Comparison of ENCODE assay signal across 26 cellular contexts in genomic region chr2:54949431-54949830, GRCh38.
"Had no signal": no experiment of that assay in that cellular context is flagged by ENCODE, and none has a peak within 500 bp of the region (broad histone marks: within the 10 kb centered on the region; RNA-seq: fewer than 3 reads in every experiment).

No MANE protein-coding gene starts in this region.

- H3K27ac ChIP-seq: body of pancreas, heart right ventricle, lower lobe of right lung, neutrophil, transverse colon, VCaP had no signal

- FAIRE-seq: frontal cortex had no signal

- H3K27me3 Mint-ChIP-seq: activated CD4-positive, alpha-beta memory T cell treated with anti-CD3 and anti-CD28 coated beads for 36 hours; activated T-cell treated with anti-CD3 and anti-CD28 coated beads, Interleukin-2, amount 50 U/mL, for 24 hours; central memory CD8-positive, alpha-beta T cell had no signal

- H3K4me3 Mint-ChIP-seq: activated CD4-positive, alpha-beta memory T cell treated with anti-CD3 and anti-CD28 coated beads for 36 hours; activated T-cell treated with anti-CD3 and anti-CD28 coated beads, Interleukin-2, amount 50 U/mL, for 24 hours; central memory CD8-positive, alpha-beta T cell; mesothelial cell of epicardium had no signal

- H3K27ac Mint-ChIP-seq: activated CD4-positive, alpha-beta memory T cell treated with anti-CD3 and anti-CD28 coated beads for 36 hours; activated naive CD4-positive, alpha-beta T cell treated with anti-CD3 and anti-CD28 coated beads, Interleukin-2, amount 50 U/mL, for 72 hours; activated T-cell treated with anti-CD3 and anti-CD28 coated beads, Interleukin-2, amount 50 U/mL, for 24 hours; mesothelial cell of epicardium had no signal

- H3K9me3 Mint-ChIP-seq: activated CD4-positive, alpha-beta memory T cell treated with anti-CD3 and anti-CD28 coated beads for 36 hours; activated naive CD4-positive, alpha-beta T cell treated with anti-CD3 and anti-CD28 coated beads, Interleukin-2, amount 50 U/mL, for 72 hours; activated T-cell treated with anti-CD3 and anti-CD28 coated beads, Interleukin-2, amount 50 U/mL, for 24 hours; central memory CD8-positive, alpha-beta T cell; mesothelial cell of epicardium had no signal

- H3K27me3 ChIP-seq: body of pancreas, esophagus squamous epithelium, neutrophil, transverse colon had no signal

- H3K36me3 ChIP-seq: esophagus squamous epithelium, heart right ventricle, lower lobe of right lung, neutrophil, transverse colon had no signal

- ATAC-seq: activated naive CD4-positive, alpha-beta T cell treated with anti-CD3 and anti-CD28 coated beads, Interleukin-2, amount 50 U/mL, for 72 hours; body of pancreas; heart right ventricle; left colon; lower lobe of right lung; SK-N-SH treated with all-trans-retinoic acid at 6 μM for 48 hours had no signal

- H3K36me3 Mint-ChIP-seq: activated CD4-positive, alpha-beta memory T cell treated with anti-CD3 and anti-CD28 coated beads for 36 hours; activated naive CD4-positive, alpha-beta T cell treated with anti-CD3 and anti-CD28 coated beads, Interleukin-2, amount 50 U/mL, for 72 hours; mesothelial cell of epicardium had no signal

- H3K9me3 ChIP-seq: body of pancreas, esophagus squamous epithelium, heart right ventricle, lower lobe of right lung, neutrophil, transverse colon had no signal

- DNase-seq: activated CD4-positive, alpha-beta memory T cell treated with anti-CD3 and anti-CD28 coated beads for 36 hours; activated CD4-positive, alpha-beta T cell treated with anti-CD3 and anti-CD28 coated beads for 1 hour; activated effector memory CD4-positive, alpha-beta T cell treated with Interleukin-2 at 50 U/mL for 16 hours; activated T-cell treated with anti-CD3 and anti-CD28 coated beads, Interleukin-2, amount 50 U/mL, for 24 hours; amygdala; body of pancreas; cortex of kidney; effector CD4-positive, alpha-beta T cell; esophagus squamous epithelium; heart right ventricle; left colon; lower lobe of right lung; posterior cingulate gyrus; stimulated activated CD4-positive, alpha-beta T cell treated with anti-CD3 and anti-CD28 coated beads, Interleukin-2, amount 100 ng/mL, for 48 hours; stimulated activated naive CD4-positive, alpha-beta T cell; substantia nigra; T-helper 1 cell; T1000; transverse colon had no signal

- H3K4me1 Mint-ChIP-seq: mesothelial cell of epicardium had no signal

- H3K4me3 ChIP-seq: body of pancreas, esophagus squamous epithelium, heart right ventricle, lower lobe of right lung, transverse colon had no signal
